ENCODE assay signal across 37 cellular contexts in the genomic region with DNA sequence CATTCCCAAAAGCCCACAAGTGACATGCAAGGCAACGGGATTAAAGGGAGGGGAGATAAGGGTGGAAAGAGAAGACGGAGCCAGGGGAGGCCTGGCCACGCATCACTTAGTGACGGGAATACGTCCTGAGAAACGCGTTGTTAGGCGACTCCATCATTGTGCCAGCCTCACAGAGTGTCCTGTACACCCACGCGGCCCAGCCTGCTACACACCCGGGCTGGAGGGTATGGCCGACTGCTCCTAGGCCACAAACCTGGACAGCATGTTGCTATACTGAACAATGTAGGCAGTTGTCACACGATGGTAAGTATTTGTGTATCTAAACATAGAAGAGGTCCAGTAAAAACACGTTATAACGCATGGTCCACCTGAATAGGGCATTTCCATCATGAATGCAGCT. TPM values are rescaled to one million over a fixed set of nuclear protein-coding genes. Genes with fewer than 3 reads are reported as not detected.
"Had no signal": no experiment of that assay in that cellular context is flagged by ENCODE, and none has a peak within 500 bp of the region (broad histone marks: within the 10 kb centered on the region; RNA-seq: fewer than 3 reads in every experiment).

No MANE protein-coding gene starts in this region.

- H3K27ac ChIP-seq: ascending aorta, cardiac muscle cell, KMS-11, Peyer's patch, VCaP had no signal

- H3K4me3 Mint-ChIP-seq: activated B cell treated with CpG ODN at 0.5 μM for 24 hours; activated CD4-positive, alpha-beta memory T cell treated with anti-CD3 and anti-CD28 coated beads for 36 hours; activated CD8-positive, alpha-beta memory T cell treated with anti-CD3 and anti-CD28 coated beads, Interleukin-2, amount 10 ng/mL, durations not matched to agents 7 days and 5 days; activated naive CD8-positive, alpha-beta T cell treated with anti-CD3 and anti-CD28 coated beads for 36 hours; activated T-cell treated with anti-CD3 and anti-CD28 coated beads, Interleukin-2, amount 50 U/mL, for 72 hours; activated T-helper 17 cell treated with anti-CD3 and anti-CD28 coated beads, Interleukin-2, amount 50 U/mL, for 72 hours had no signal

- H3K27me3 ChIP-seq: ascending aorta, cardiac muscle cell, Peyer's patch had no signal

- H3K36me3 Mint-ChIP-seq: activated CD4-positive, alpha-beta memory T cell treated with anti-CD3 and anti-CD28 coated beads for 36 hours had no signal

- DNase-seq: activated B cell treated with CpG ODN at 0.5 μM for 24 hours; activated CD4-positive, alpha-beta memory T cell treated with anti-CD3 and anti-CD28 coated beads for 36 hours; activated CD4-positive, alpha-beta T cell treated with anti-CD3 and anti-CD28 coated beads for 4 hours; activated CD4-positive, alpha-beta T cell treated with anti-CD3 and anti-CD28 coated beads, Interleukin-2, amount 50 U/mL, for 1 hour; activated CD4-positive, CD25-positive, alpha-beta regulatory T cell treated with anti-CD3 and anti-CD28 coated beads, Interleukin-2, amount 50 U/mL, for 72 hours; activated CD8-positive, alpha-beta memory T cell treated with anti-CD3 and anti-CD28 coated beads for 24 hours; activated CD8-positive, alpha-beta memory T cell treated with anti-CD3 and anti-CD28 coated beads, Interleukin-2, amount 10 ng/mL, durations not matched to agents 7 days and 5 days; activated CD8-positive, alpha-beta memory T cell treated with anti-CD3 and anti-CD28 coated beads, Interleukin-2, amount 50 U/mL, for 48 hours; activated effector memory CD4-positive, alpha-beta T cell treated with anti-CD3 and anti-CD28 coated beads, Interleukin-2, amount 50 U/mL, for 16 hours; activated naive CD4-positive, alpha-beta T cell; activated naive CD4-positive, alpha-beta T cell treated with anti-CD3 and anti-CD28 coated beads, Interleukin-2, amount 50 U/mL, for 16 hours; activated naive CD8-positive, alpha-beta T cell treated with anti-CD3 and anti-CD28 coated beads for 36 hours; activated T-cell treated with anti-CD3 and anti-CD28 coated beads, Interleukin-2, amount 50 U/mL, for 72 hours; amniotic stem cell; MM.1S; MV-4-11; NCI-H1092; NCI-H1436 treated with DMSO at 0.1 percent for 48 hours; NCI-H1694 treated with DMSO at 0.1 percent for 48 hours; NCI-H2029; NCI-H345; NCI-H524 treated with DMSO at 0.1 percent for 48 hours; NCI-H748 treated with DMSO at 0.1 percent for 48 hours; NK-92 treated with Interleukin-12 subunit alpha and Interleukin-12 subunit beta, amount 100 ng/mL, for 24 hours; PC-3; Peyer's patch; Right ventricle myocardium superior; RPMI8226; SW 1271; T-helper 1 cell; T-helper 2 cell; T-helper 9 cell had no signal

- H3K36me3 ChIP-seq: cardiac muscle cell, Peyer's patch had no signal

- H3K9me3 Mint-ChIP-seq: activated B cell treated with CpG ODN at 0.5 μM for 24 hours; activated CD4-positive, alpha-beta memory T cell treated with anti-CD3 and anti-CD28 coated beads for 36 hours; activated naive CD8-positive, alpha-beta T cell treated with anti-CD3 and anti-CD28 coated beads for 36 hours; activated T-cell treated with anti-CD3 and anti-CD28 coated beads, Interleukin-2, amount 50 U/mL, for 72 hours; activated T-helper 17 cell treated with anti-CD3 and anti-CD28 coated beads, Interleukin-2, amount 50 U/mL, for 72 hours had no signal

- H3K4me1 Mint-ChIP-seq: activated B cell treated with CpG ODN at 0.5 μM for 24 hours; activated CD8-positive, alpha-beta memory T cell treated with anti-CD3 and anti-CD28 coated beads, Interleukin-2, amount 10 ng/mL, durations not matched to agents 7 days and 5 days; activated naive CD8-positive, alpha-beta T cell treated with anti-CD3 and anti-CD28 coated beads for 36 hours; activated T-helper 17 cell treated with anti-CD3 and anti-CD28 coated beads, Interleukin-2, amount 50 U/mL, for 72 hours had no signal

- H3K4me3 ChIP-seq: ascending aorta, cardiac muscle cell, Peyer's patch had no signal

- H3K4me1 ChIP-seq: ascending aorta, Peyer's patch had no signal

- ATAC-seq: activated CD8-positive, alpha-beta memory T cell treated with anti-CD3 and anti-CD28 coated beads, Interleukin-2, amount 10 ng/mL, durations not matched to agents 7 days and 5 days; activated T-cell treated with anti-CD3 and anti-CD28 coated beads, Interleukin-2, amount 50 U/mL, for 72 hours; activated T-helper 17 cell treated with anti-CD3 and anti-CD28 coated beads, Interleukin-2, amount 50 U/mL, for 72 hours; PC-3 had no signal

- H3K27ac Mint-ChIP-seq: activated B cell treated with CpG ODN at 0.5 μM for 24 hours; activated CD4-positive, alpha-beta memory T cell treated with anti-CD3 and anti-CD28 coated beads for 36 hours; activated CD8-positive, alpha-beta memory T cell treated with anti-CD3 and anti-CD28 coated beads, Interleukin-2, amount 10 ng/mL, durations not matched to agents 7 days and 5 days; activated naive CD8-positive, alpha-beta T cell treated with anti-CD3 and anti-CD28 coated beads for 36 hours; activated T-cell treated with anti-CD3 and anti-CD28 coated beads, Interleukin-2, amount 50 U/mL, for 72 hours had no signal

- H3K9me3 ChIP-seq: ascending aorta had no signal

- H3K27me3 Mint-ChIP-seq: activated CD4-positive, alpha-beta memory T cell treated with anti-CD3 and anti-CD28 coated beads for 36 hours; activated CD8-positive, alpha-beta memory T cell treated with anti-CD3 and anti-CD28 coated beads, Interleukin-2, amount 10 ng/mL, durations not matched to agents 7 days and 5 days; activated naive CD8-positive, alpha-beta T cell treated with anti-CD3 and anti-CD28 coated beads for 36 hours; activated T-helper 17 cell treated with anti-CD3 and anti-CD28 coated beads, Interleukin-2, amount 50 U/mL, for 72 hours had no signal

RNA-seq across cellular contexts. Expression of gene NSG1, which starts 23.4 kb away (rescaled TPM):
- total RNA-seq: activated B cell treated with CpG ODN at 0.5 μM for 24 hours, ascending aorta, PC-3 had no signal
